Comparison of ENCODE assay signal across 15 cellular contexts in the genomic region with DNA sequence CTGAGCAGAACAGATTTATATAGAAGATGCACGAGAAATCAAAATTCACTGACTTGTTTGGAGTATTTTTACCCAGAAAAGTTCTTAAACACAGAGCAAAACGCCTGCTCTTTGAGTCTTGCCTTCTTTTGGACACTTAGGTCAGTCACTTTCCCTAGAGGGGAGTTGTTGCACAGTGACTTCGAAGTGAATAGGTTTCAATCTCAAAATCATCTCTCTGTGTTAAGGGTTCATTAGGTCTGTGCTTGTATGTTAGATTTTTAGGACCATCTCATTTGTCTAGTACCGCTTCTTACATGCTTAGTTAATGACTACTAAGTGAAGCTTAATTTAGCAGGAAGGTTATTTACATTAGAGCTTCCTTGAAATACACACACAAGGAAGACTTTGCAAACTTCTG. TPM values are rescaled to one million over a fixed set of nuclear protein-coding genes. Genes with fewer than 3 reads are reported as not detected.
DNase-seq lines count a peak whose midpoint lies in the region; ATAC-seq and TF ChIP-seq lines count a peak whose summit lies in the region.
"Had no signal": no experiment of that assay in that cellular context is flagged by ENCODE, and none has a peak within 500 bp of the region (broad histone marks: within the 10 kb centered on the region; RNA-seq: fewer than 3 reads in every experiment).

No MANE protein-coding gene starts in this region.

- no peak for TF ChIP-seq RAD21 in liver (IDR thresholded peaks at IDR 0.05)

- H3K9me3 ChIP-seq in adipocyte (ENCODE audit: control insufficient read depth, low read length), result no peaks in the 10 kb centered on the region
- no peaks in the 10 kb centered on the region for H3K9me3 ChIP-seq in liver (ENCODE audit: control insufficient read depth in 4 of 4, low read length in 3 of 4)
- peaks cover 0 to 2% (median 0%) of the 10 kb centered on the region in 8 donors for H3K9me3 ChIP-seq in spleen
- H3K9me3 ChIP-seq: SJSA1 had no signal

- H3K27ac ChIP-seq in liver (ENCODE audit: low read depth in 1 of 2, low read length in 2 of 2) (peak overlapping the region; percentile 20 to 76), spleen (peak overlapping the region in 7 of 8 donors; percentile 65 to 87 (median 75))
- H3K27ac ChIP-seq: foreskin keratinocyte, SJSA1 had no signal

- H3K4me3 ChIP-seq in adipocyte (ENCODE audit: low read length) (peak overlapping the region; percentile 72), liver (ENCODE audit: low read depth in 1 of 3, low read length in 3 of 3) (peak overlapping the region; percentile 67 to 79 (median 77)), spleen (peak overlapping the region in 7 of 8 donors; percentile 6 to 65 (median 35))
- H3K4me3 ChIP-seq: SJSA1 had no signal

- H3K9ac ChIP-seq in adipocyte (ENCODE audit: low read length) (peak overlapping the region; percentile 66), liver (ENCODE audit: low read depth in 1 of 2, low read length in 2 of 2) (peak overlapping the region; percentile 88 to 98)

- no peak for TF ChIP-seq CTCF in liver (IDR thresholded peaks at IDR 0.05; ENCODE audit: low read depth, low read length, missing input control)
- no peak for TF ChIP-seq CTCF in spleen (IDR thresholded peaks at IDR 0.05 in 8 of 11, conservative IDR thresholded peaks at IDR 0.05 in 3 of 11)

- intact Hi-C loops in spleen (cut with DNase I; ENCODE audit: low total_unique reads), result no loop called here

- H3K36me3 ChIP-seq in adipocyte (ENCODE audit: control insufficient read depth, insufficient read depth, low read length, severe bottlenecking) (no peaks in the 10 kb centered on the region), liver (ENCODE audit: control insufficient read depth in 4 of 4, insufficient read depth in 3 of 4, low read depth in 1 of 4, low read length in 3 of 4) (no peaks in the 10 kb centered on the region), spleen (no peaks in the 10 kb centered on the region)
- H3K36me3 ChIP-seq: SJSA1 had no signal

- peak; percentile 15 for DNase-seq in EH (ENCODE audit: low read depth)
- no peak for DNase-seq in adipocyte (ENCODE audit: low read depth)
- DNase-seq in spleen, result no peak
- DNase-seq in NCI-H2029 treated with DMSO at 0.1 percent for 48 hours (lab: John Stamatoyannopoulos, UW), result no peak
- DNase-seq in NCI-H146 (lab: John Stamatoyannopoulos, UW), result no peak
- no peak for DNase-seq in dedifferentiated amniotic fluid mesenchymal stem cell (ENCODE audit: extremely low spot score)
- DNase-seq: activated naive CD8-positive, alpha-beta T cell treated with anti-CD3 and anti-CD28 coated beads, Interleukin-2, amount 10 ng/mL, durations not matched to agents 7 days and 5 days; C1 segment of cervical spinal cord; foreskin keratinocyte; NCI-H1694 treated with DMSO at 0.1 percent for 48 hours; occipital lobe; stimulated activated naive CD4-positive, alpha-beta T cell treated with Interleukin-2 at 50 U/mL for 16 hours had no signal

- H3K27me3 ChIP-seq in adipocyte (replicated peaks; ENCODE audit: control insufficient read depth, insufficient read depth, low read length), result no peaks in the 10 kb centered on the region
- no peaks in the 10 kb centered on the region for H3K27me3 ChIP-seq in liver (ENCODE audit: control insufficient read depth in 4 of 4, insufficient read depth in 4 of 4, low read length in 3 of 4)
- H3K27me3 ChIP-seq in spleen (replicated peaks in 1 of 7), result peaks cover 0 to 5% (median 0%) of the 10 kb centered on the region in 7 donors

- H3K4me1 ChIP-seq in adipocyte (ENCODE audit: control insufficient read depth, insufficient read depth, low read length) (peaks cover 26% of the 10 kb centered on the region), liver (ENCODE audit: control insufficient read depth in 4 of 4, insufficient read depth in 4 of 4, low read length in 3 of 4) (peaks cover 8 to 57% (median 42%) of the 10 kb centered on the region in 4 donors), spleen (peaks cover 0 to 73% (median 35%) of the 10 kb centered on the region in 6 donors)
- H3K4me1 ChIP-seq: SJSA1 had no signal

- WGBS in liver, result 10% methylated on average over 4 of the region's 4 CpGs
- WGBS in spleen, 5 donors, result 27 to 43% (median 31%) methylated on average over 4 of the region's 4 CpGs

- ATAC-seq in GM21528 (IDR thresholded peaks at IDR 0.05; ENCODE audit: low FRiP score, unreplicated experiment), result no peak
- ATAC-seq: foreskin keratinocyte had no signal

- TF ChIP-seq POLR2A in spleen (IDR thresholded peaks at IDR 0.05), result no peak

TF ChIP-seq in liver, 16 proteins besides CTCF, POLR2A, EP300 and RAD21:
- TF ChIP-seq FOXA1 (IDR thresholded peaks at IDR 0.05), result no peak
- TF ChIP-seq NR2F2 (IDR thresholded peaks at IDR 0.05), result no peak
- TF ChIP-seq EGR1 (IDR thresholded peaks at IDR 0.05; ENCODE audit: low read depth in 2 of 2), result no peak
- no peak for TF ChIP-seq HNF4G (IDR thresholded peaks at IDR 0.05)
- no peak for TF ChIP-seq SP1 (IDR thresholded peaks at IDR 0.05)
- TF ChIP-seq YY1 (IDR thresholded peaks at IDR 0.05), result no peak
- TF ChIP-seq, protein P1, sequence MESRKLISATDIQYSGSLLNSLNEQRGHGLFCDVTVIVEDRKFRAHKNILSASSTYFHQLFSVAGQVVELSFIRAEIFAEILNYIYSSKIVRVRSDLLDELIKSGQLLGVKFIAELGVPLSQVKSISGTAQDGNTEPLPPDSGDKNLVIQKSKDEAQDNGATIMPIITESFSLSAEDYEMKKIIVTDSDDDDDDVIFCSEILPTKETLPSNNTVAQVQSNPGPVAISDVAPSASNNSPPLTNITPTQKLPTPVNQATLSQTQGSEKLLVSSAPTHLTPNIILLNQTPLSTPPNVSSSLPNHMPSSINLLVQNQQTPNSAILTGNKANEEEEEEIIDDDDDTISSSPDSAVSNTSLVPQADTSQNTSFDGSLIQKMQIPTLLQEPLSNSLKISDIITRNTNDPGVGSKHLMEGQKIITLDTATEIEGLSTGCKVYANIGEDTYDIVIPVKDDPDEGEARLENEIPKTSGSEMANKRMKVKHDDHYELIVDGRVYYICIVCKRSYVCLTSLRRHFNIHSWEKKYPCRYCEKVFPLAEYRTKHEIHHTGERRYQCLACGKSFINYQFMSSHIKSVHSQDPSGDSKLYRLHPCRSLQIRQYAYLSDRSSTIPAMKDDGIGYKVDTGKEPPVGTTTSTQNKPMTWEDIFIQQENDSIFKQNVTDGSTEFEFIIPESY (IDR thresholded peaks at IDR 0.05), result no peak
- TF ChIP-seq MAX (IDR thresholded peaks at IDR 0.05), result no peak
- no peak for TF ChIP-seq RXRA (IDR thresholded peaks at IDR 0.05)
- TF ChIP-seq, protein P2, sequence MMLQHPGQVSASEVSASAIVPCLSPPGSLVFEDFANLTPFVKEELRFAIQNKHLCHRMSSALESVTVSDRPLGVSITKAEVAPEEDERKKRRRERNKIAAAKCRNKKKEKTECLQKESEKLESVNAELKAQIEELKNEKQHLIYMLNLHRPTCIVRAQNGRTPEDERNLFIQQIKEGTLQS (IDR thresholded peaks at IDR 0.05), result no peak
- no peak for TF ChIP-seq GABPA (IDR thresholded peaks at IDR 0.05 in 1 of 2, conservative IDR thresholded peaks at IDR 0.05 in 1 of 2)
- no peak for TF ChIP-seq TAF1 (conservative IDR thresholded peaks at IDR 0.05)
- TF ChIP-seq, protein P3, sequence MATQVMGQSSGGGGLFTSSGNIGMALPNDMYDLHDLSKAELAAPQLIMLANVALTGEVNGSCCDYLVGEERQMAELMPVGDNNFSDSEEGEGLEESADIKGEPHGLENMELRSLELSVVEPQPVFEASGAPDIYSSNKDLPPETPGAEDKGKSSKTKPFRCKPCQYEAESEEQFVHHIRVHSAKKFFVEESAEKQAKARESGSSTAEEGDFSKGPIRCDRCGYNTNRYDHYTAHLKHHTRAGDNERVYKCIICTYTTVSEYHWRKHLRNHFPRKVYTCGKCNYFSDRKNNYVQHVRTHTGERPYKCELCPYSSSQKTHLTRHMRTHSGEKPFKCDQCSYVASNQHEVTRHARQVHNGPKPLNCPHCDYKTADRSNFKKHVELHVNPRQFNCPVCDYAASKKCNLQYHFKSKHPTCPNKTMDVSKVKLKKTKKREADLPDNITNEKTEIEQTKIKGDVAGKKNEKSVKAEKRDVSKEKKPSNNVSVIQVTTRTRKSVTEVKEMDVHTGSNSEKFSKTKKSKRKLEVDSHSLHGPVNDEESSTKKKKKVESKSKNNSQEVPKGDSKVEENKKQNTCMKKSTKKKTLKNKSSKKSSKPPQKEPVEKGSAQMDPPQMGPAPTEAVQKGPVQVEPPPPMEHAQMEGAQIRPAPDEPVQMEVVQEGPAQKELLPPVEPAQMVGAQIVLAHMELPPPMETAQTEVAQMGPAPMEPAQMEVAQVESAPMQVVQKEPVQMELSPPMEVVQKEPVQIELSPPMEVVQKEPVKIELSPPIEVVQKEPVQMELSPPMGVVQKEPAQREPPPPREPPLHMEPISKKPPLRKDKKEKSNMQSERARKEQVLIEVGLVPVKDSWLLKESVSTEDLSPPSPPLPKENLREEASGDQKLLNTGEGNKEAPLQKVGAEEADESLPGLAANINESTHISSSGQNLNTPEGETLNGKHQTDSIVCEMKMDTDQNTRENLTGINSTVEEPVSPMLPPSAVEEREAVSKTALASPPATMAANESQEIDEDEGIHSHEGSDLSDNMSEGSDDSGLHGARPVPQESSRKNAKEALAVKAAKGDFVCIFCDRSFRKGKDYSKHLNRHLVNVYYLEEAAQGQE (IDR thresholded peaks at IDR 0.05), result no peak
- no peak for TF ChIP-seq JUND (IDR thresholded peaks at IDR 0.05)
- no peak for TF ChIP-seq FOXA2 (IDR thresholded peaks at IDR 0.05)
- TF ChIP-seq HNF4A (conservative IDR thresholded peaks at IDR 0.05), result no peak
TF ChIP-seq in liver: peak in this region for 0.

RNA-seq across cellular contexts. Expression of gene ALDH1A1, which starts 1.8 kb away (rescaled TPM):
- 100 to 1,000 TPM; 178 to 208 TPM for total RNA-seq in liver
- 100 to 1,000 TPM; 118 to 433 TPM for polyA plus RNA-seq in liver
- 100 to 1,000 TPM in 2 of 7 donors, 10 to 100 TPM in 5; 55.7 to 129 (median 71.9) TPM for total RNA-seq in spleen
- polyA plus RNA-seq in spleen, result 10 to 100 TPM; 19.1 to 63.4 (median 26.2) TPM
- total RNA-seq: SJSA1 had no signal
